Comparison of ENCODE assay signal across 30 cellular contexts in the genomic region with DNA sequence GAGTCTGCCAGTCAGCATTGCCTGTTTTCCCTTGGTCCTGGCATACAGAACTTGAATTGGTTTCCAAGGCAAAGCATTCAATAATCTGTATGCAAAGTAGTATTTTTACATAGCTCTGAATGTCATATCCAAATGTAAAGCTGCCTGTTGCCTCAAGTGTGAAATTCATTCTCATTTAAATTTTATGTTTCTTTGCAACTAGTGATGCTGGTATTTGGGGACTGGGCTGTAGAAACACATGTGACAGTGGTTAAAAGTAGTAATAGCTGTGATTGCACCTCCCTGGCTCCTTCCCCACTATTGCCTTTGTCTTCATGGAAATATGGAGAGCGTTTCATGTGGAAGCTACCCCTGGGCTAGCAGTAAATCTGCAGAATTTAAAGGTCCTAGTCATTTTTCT.
"Had no signal": no experiment of that assay in that cellular context is flagged by ENCODE, and none has a peak within 500 bp of the region (broad histone marks: within the 10 kb centered on the region; RNA-seq: fewer than 3 reads in every experiment).

No MANE protein-coding gene starts in this region.

- H3K9me3 Mint-ChIP-seq: activated naive CD8-positive, alpha-beta T cell treated with anti-CD3 and anti-CD28 coated beads, Interleukin-2, amount 50 U/mL, for 24 hours; activated T-cell treated with anti-CD3 and anti-CD28 coated beads, Interleukin-2, amount 50 U/mL, for 24 hours had no signal

- ATAC-seq: activated CD4-positive, CD25-positive, alpha-beta regulatory T cell treated with anti-CD3 and anti-CD28 coated beads, Interleukin-2, amount 50 U/mL, for 24 hours; activated CD8-positive, alpha-beta memory T cell treated with anti-CD3 and anti-CD28 coated beads, Interleukin-2, amount 10 ng/mL, durations not matched to agents 7 days and 5 days; activated naive CD4-positive, alpha-beta T cell treated with anti-CD3 and anti-CD28 coated beads, Interleukin-2, amount 50 U/mL, for 72 hours; activated naive CD8-positive, alpha-beta T cell treated with anti-CD3 and anti-CD28 coated beads, Interleukin-2, amount 50 U/mL, for 24 hours; body of pancreas had no signal

- H3K27ac Mint-ChIP-seq: activated CD8-positive, alpha-beta memory T cell treated with anti-CD3 and anti-CD28 coated beads, Interleukin-2, amount 10 ng/mL, durations not matched to agents 7 days and 5 days; activated naive CD4-positive, alpha-beta T cell treated with anti-CD3 and anti-CD28 coated beads, Interleukin-2, amount 50 U/mL, for 72 hours; activated naive CD8-positive, alpha-beta T cell treated with anti-CD3 and anti-CD28 coated beads, Interleukin-2, amount 50 U/mL, for 24 hours; activated T-cell treated with anti-CD3 and anti-CD28 coated beads, Interleukin-2, amount 50 U/mL, for 24 hours had no signal

- H3K27me3 Mint-ChIP-seq: activated CD8-positive, alpha-beta memory T cell treated with anti-CD3 and anti-CD28 coated beads, Interleukin-2, amount 10 ng/mL, durations not matched to agents 7 days and 5 days; activated naive CD8-positive, alpha-beta T cell treated with anti-CD3 and anti-CD28 coated beads, Interleukin-2, amount 50 U/mL, for 24 hours; activated T-cell treated with anti-CD3 and anti-CD28 coated beads, Interleukin-2, amount 50 U/mL, for 24 hours had no signal

- H3K27ac ChIP-seq: ascending aorta, body of pancreas, Peyer's patch, RWPE1, SJCRH30, WERI-Rb-1 had no signal

- H3K36me3 ChIP-seq: ascending aorta, Peyer's patch, SJCRH30, WERI-Rb-1 had no signal

- DNase-seq: activated CD4-positive, alpha-beta T cell treated with anti-CD3 and anti-CD28 coated beads for 4 hours; activated CD4-positive, alpha-beta T cell treated with anti-CD3 and anti-CD28 coated beads, Interleukin-2, amount 50 U/mL, for 4 hours; activated CD8-positive, alpha-beta memory T cell treated with anti-CD3 and anti-CD28 coated beads, Interleukin-2, amount 10 ng/mL, durations not matched to agents 7 days and 5 days; activated effector memory CD4-positive, alpha-beta T cell treated with anti-CD3 and anti-CD28 coated beads, Interleukin-2, amount 50 U/mL, for 16 hours; activated naive CD4-positive, alpha-beta T cell treated with Interleukin-2 at 50 U/mL for 16 hours; activated naive CD8-positive, alpha-beta T cell treated with anti-CD3 and anti-CD28 coated beads, Interleukin-2, amount 50 U/mL, for 24 hours; activated T-cell treated with anti-CD3 and anti-CD28 coated beads, Interleukin-2, amount 50 U/mL, for 24 hours; amniotic stem cell; body of pancreas; central memory CD4-positive, alpha-beta T cell; Karpas-422; MM.1S; NCI-H1105 treated with DMSO at 0.1 percent for 48 hours; NCI-H1436 treated with DMSO at 0.1 percent for 48 hours; NCI-H187; NCI-H2081; NCI-H446; NCI-H524 treated with DMSO at 0.1 percent for 48 hours; NCI-H82; OCI-M1; Peyer's patch; Right ventricle myocardium superior; SJCRH30; SK-N-SH; T-helper 1 cell; WERI-Rb-1 had no signal

- H3K9ac ChIP-seq: SK-N-SH had no signal

- H3K4me1 Mint-ChIP-seq: activated CD8-positive, alpha-beta memory T cell treated with anti-CD3 and anti-CD28 coated beads, Interleukin-2, amount 10 ng/mL, durations not matched to agents 7 days and 5 days; activated naive CD8-positive, alpha-beta T cell treated with anti-CD3 and anti-CD28 coated beads, Interleukin-2, amount 50 U/mL, for 24 hours had no signal

- H3K9me3 ChIP-seq: ascending aorta, body of pancreas, Peyer's patch, SJCRH30, SK-N-SH had no signal

- H3K4me3 ChIP-seq: ascending aorta, body of pancreas, Peyer's patch, SJCRH30 had no signal

- H3K27me3 ChIP-seq: ascending aorta, Peyer's patch had no signal

- H3K36me3 Mint-ChIP-seq: activated CD8-positive, alpha-beta memory T cell treated with anti-CD3 and anti-CD28 coated beads, Interleukin-2, amount 10 ng/mL, durations not matched to agents 7 days and 5 days; activated naive CD4-positive, alpha-beta T cell treated with anti-CD3 and anti-CD28 coated beads, Interleukin-2, amount 50 U/mL, for 72 hours had no signal

- H3K4me3 Mint-ChIP-seq: activated CD8-positive, alpha-beta memory T cell treated with anti-CD3 and anti-CD28 coated beads, Interleukin-2, amount 10 ng/mL, durations not matched to agents 7 days and 5 days; activated naive CD8-positive, alpha-beta T cell treated with anti-CD3 and anti-CD28 coated beads, Interleukin-2, amount 50 U/mL, for 24 hours; activated T-cell treated with anti-CD3 and anti-CD28 coated beads, Interleukin-2, amount 50 U/mL, for 24 hours had no signal

- H3K4me1 ChIP-seq: ascending aorta, body of pancreas, Peyer's patch, SJCRH30 had no signal
